In the genomic region with DNA sequence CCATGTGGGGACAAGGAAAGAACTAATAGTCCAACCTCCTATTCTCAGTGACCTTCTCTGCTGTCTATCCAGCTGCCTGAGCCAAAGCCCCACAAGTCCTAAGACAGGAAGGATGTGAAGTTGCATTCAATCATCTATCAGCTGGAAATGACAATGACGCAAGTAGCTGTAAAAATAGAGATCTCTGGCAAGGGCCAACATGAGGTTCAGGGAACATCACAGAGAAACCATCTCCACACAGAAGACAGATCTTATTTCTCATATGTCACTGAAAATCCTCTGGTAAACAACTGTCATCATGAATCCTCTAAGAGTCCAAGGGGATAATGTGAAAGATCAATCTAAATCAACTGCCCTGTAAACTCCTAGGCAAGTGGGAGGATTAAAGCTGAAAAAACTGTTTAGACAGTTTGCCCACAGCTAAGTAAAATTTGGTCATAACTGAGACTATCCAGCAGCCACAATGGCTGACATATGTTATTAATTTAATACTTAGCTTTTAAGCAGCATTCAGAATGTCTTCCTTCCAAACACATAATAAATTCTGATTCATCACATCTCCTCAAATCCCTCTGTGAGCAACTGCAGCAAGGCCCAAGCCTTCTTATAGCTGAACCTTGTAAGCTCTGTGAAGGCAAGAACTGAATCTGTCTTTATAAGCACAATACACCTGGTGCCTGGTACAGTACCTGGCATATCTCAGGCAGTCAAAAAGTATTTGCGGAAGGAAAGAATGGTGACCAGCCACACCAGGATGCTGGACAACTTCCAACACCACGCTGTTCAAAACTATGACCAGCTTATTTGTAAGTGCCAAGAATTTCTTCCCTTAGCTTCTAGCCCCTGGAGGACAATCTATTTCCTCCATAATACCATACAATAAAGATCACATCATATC, we compare ENCODE assay signal across 1 cellular context.
TF ChIP-seq lines count a peak whose summit lies in the region.

No MANE protein-coding gene starts in this region.

TF ChIP-seq in SK-N-SH treated with all-trans-retinoic acid at 6 μM for 48 hours, 23 proteins besides CTCF, POLR2A, EP300 and RAD21 (continued from another document):
- TF ChIP-seq, protein P1, sequence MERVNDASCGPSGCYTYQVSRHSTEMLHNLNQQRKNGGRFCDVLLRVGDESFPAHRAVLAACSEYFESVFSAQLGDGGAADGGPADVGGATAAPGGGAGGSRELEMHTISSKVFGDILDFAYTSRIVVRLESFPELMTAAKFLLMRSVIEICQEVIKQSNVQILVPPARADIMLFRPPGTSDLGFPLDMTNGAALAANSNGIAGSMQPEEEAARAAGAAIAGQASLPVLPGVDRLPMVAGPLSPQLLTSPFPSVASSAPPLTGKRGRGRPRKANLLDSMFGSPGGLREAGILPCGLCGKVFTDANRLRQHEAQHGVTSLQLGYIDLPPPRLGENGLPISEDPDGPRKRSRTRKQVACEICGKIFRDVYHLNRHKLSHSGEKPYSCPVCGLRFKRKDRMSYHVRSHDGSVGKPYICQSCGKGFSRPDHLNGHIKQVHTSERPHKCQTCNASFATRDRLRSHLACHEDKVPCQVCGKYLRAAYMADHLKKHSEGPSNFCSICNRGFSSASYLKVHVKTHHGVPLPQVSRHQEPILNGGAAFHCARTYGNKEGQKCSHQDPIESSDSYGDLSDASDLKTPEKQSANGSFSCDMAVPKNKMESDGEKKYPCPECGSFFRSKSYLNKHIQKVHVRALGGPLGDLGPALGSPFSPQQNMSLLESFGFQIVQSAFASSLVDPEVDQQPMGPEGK (CRISPR knock-in tag; IDR thresholded peaks at IDR 0.05; ENCODE audit: borderline replicate concordance), result no peak
TF ChIP-seq in SK-N-SH treated with all-trans-retinoic acid at 6 μM for 48 hours: peak in this region for 7.
